In the genomic region with DNA sequence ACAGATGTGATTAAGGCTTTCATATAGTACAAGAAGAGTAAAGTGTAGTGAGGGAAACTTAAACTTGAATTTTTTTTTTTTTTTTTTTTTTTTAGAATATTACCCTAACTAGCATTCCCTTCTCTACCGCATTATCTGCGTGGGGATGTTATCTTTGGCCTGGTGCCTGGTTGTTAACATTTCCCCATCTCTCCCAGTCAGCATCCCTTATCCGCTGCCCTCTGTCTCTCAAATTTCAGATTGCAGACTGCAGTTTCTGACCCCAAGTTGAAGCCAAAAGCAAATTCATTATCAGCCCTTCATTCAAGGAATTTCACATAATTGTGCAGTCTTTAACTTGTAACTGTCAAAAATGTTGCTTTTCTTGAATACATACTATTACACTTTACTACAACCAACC, we compare ENCODE assay signal across 12 cellular contexts.
DNase-seq lines count a peak whose midpoint lies in the region; ATAC-seq, FAIRE-seq and TF ChIP-seq lines count a peak whose summit lies in the region.
"Had no signal": no experiment of that assay in that cellular context is flagged by ENCODE, and none has a peak within 500 bp of the region (broad histone marks: within the 10 kb centered on the region; RNA-seq: fewer than 3 reads in every experiment).

No MANE protein-coding gene starts in this region.

- in situ Hi-C loops in gastrocnemius medialis (cut with MboI; ENCODE audit: low sequenced_read_pairs in 4 of 4) = no loop called here

- no peaks in the 10 kb centered on the region for H3K27me3 ChIP-seq in gastrocnemius medialis
- H3K27me3 ChIP-seq: SJSA1 had no signal

- BruUV-seq in OCI-LY7 (replicated peaks; lab: Mats Ljungman, UMichigan) = no TSS peak

- no peak for FAIRE-seq in HTR-8/SVneo (lab: Jason Lieb, UNC)
- FAIRE-seq: GM19239 had no signal

- TF ChIP-seq CTCF in OCI-LY7 (conservative IDR thresholded peaks at IDR 0.05; ENCODE audit: low read length) (peak; percentile 46), gastrocnemius medialis (IDR thresholded peaks at IDR 0.05 in 4 of 5, conservative IDR thresholded peaks at IDR 0.05 in 1 of 5) (no peak)

- CTCF ChIA-PET in OCI-LY7 (lab: Charles Lee; ENCODE audit: unreplicated experiment) = no interaction called here

- no peak overlapping the region for H2AFZ ChIP-seq in OCI-LY7 (ENCODE audit: low read length)

- intact Hi-C loops in Right ventricle myocardium inferior (cut with DNase I) (no loop called here), cardiac septum (cut with DNase I) (no loop called here), OCI-LY7 (cut with micrococcal nuclease; ENCODE audit: unreplicated experiment) (no loop called here), gastrocnemius medialis (cut with DNase I; ENCODE audit: low total_unique reads) (no loop called here)

- no peak overlapping the region for H3K4me2 ChIP-seq in OCI-LY7 (ENCODE audit: low read length)

- no peak for TF ChIP-seq POLR2A in gastrocnemius medialis (IDR thresholded peaks at IDR 0.05)

- peak; percentile 63 for ATAC-seq in Right ventricle myocardium inferior
- no peak for ATAC-seq in gastrocnemius medialis
- ATAC-seq in GM18502 (IDR thresholded peaks at IDR 0.05; ENCODE audit: poor library complexity, unreplicated experiment) = no peak

- POLR2A ChIA-PET in OCI-LY7 (lab: Charles Lee) = no interaction called here

- H3K4me1 ChIP-seq in OCI-LY7 (ENCODE audit: insufficient read depth, low read length, poor library complexity, severe bottlenecking) (no peaks in the 10 kb centered on the region), gastrocnemius medialis (no peaks in the 10 kb centered on the region)
- H3K4me1 ChIP-seq: SJSA1 had no signal

- H3K36me3 ChIP-seq in OCI-LY7 (ENCODE audit: insufficient read depth, low read length) (no peaks in the 10 kb centered on the region), gastrocnemius medialis (no peaks in the 10 kb centered on the region)
- H3K36me3 ChIP-seq: SJSA1 had no signal

- H3K27ac ChIP-seq in OCI-LY7 (ENCODE audit: low read depth, low read length, poor library complexity, severe bottlenecking) = no peak overlapping the region
- H3K27ac ChIP-seq in gastrocnemius medialis = no peak overlapping the region
- H3K27ac ChIP-seq: SJSA1 had no signal

- H3K4me3 ChIP-seq in OCI-LY7 (ENCODE audit: low read depth, low read length, poor library complexity, severe bottlenecking) (no peak overlapping the region), gastrocnemius medialis (no peak overlapping the region)
- H3K4me3 ChIP-seq: SJSA1 had no signal

- DNase-seq in Right ventricle myocardium inferior (ENCODE audit: missing footprints) (no peak), cardiac septum (ENCODE audit: low spot score) (no peak), OCI-LY7 (ENCODE audit: low spot score) (peak; percentile 0), glomerular visceral epithelial cell (ENCODE audit: extremely low spot score) (peak; percentile 22), NCI-H526 treated with DMSO at 0.1 percent for 48 hours (lab: John Stamatoyannopoulos, UW) (no peak), gastrocnemius medialis (no peak), HTR-8/SVneo (ENCODE audit: insufficient read length, low spot score) (no peak)
- DNase-seq: foreskin melanocyte, occipital lobe had no signal

- no peaks in the 10 kb centered on the region for H3K9me2 ChIP-seq in OCI-LY7 (ENCODE audit: insufficient read depth, low read length)

- no peaks in the 10 kb centered on the region for H4K20me1 ChIP-seq in OCI-LY7 (ENCODE audit: insufficient read depth, low read length)

- no peaks in the 10 kb centered on the region for H3K79me2 ChIP-seq in OCI-LY7 (ENCODE audit: insufficient read depth, low read depth, low read length)

- H3K9me3 ChIP-seq in OCI-LY7 (ENCODE audit: low read length) (no peaks in the 10 kb centered on the region), gastrocnemius medialis (no peaks in the 10 kb centered on the region)
- H3K9me3 ChIP-seq: SJSA1 had no signal

Comparison
In these comparisons a context has a peak if more than half of its experiments do, and no peak if none do; other contexts are left out.
1. DNase-seq: peak in OCI-LY7 (single experiment) and glomerular visceral epithelial cell (single experiment); none in Right ventricle myocardium inferior (single experiment), cardiac septum (single experiment), NCI-H526 treated with DMSO at 0.1 percent for 48 hours (single experiment), gastrocnemius medialis (0 of 2) and HTR-8/SVneo (single experiment).